ENCODE assay signal across 8 cellular contexts in the genomic region with DNA sequence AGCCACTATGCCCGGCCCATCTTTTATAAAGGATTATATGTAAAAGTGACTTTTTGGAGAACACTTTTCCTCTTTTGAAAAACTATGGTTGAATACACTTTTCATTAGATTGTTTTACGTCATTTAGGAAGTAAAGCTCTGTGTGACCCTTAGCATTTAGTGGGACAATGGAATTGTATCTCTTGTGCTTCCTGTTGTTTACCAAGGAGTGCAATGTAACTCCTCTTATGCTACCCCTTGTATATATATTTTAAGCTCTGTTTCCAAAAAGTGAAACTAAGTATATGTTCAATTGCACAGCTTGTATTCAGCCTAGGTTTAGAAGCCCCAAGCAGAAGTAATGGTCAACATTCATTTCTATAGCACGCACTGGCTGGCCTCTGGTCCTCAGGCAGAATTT.
"Had no signal": no experiment of that assay in that cellular context is flagged by ENCODE, and none has a peak within 500 bp of the region (broad histone marks: within the 10 kb centered on the region; RNA-seq: fewer than 3 reads in every experiment).

No MANE protein-coding gene starts in this region.

- H3K4me3 ChIP-seq: GM12878 had no signal

- FAIRE-seq: G401.6, GM12878, GM12891, GM12892, GM18507, GM19239 had no signal

- ATAC-seq: GM12878 had no signal

- DNase-seq: GDM1, GF-D8 had no signal
